Comparison of ENCODE assay signal across 18 cellular contexts in the genomic region with DNA sequence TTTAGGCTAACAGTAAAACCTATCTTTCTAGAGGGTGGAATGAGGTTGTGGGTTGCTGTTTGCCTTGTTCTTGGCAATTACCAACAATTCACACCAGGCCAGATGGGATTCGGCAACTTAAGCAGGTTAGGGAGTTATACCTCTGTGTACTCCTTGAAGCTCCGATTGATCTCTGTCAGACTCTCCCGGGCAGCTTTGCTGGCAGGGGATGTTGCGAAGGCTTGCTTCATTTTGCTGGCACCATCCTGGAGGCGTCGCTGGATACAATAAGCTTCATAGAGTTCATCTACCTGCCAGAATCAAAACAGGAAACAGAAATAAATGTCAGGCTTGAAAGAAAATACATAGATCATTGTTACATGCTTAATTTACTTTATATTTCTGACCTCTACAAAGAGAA.
DNase-seq lines count a peak whose midpoint lies in the region; ATAC-seq and TF ChIP-seq lines count a peak whose summit lies in the region.
"Had no signal": no experiment of that assay in that cellular context is flagged by ENCODE, and none has a peak within 500 bp of the region (broad histone marks: within the 10 kb centered on the region; RNA-seq: fewer than 3 reads in every experiment).

No MANE protein-coding gene starts in this region.

- no peaks in the 10 kb centered on the region for H3K9me3 ChIP-seq in DOHH2 (ENCODE audit: control insufficient read depth, insufficient read depth, low read length)
- H3K9me3 ChIP-seq in WERI-Rb-1 (ENCODE audit: severe bottlenecking) = peaks cover 2% of the 10 kb centered on the region
- H3K9me3 ChIP-seq in trophoblast cell (ENCODE audit: insufficient read depth, low read depth, low read length) = no peaks in the 10 kb centered on the region

- peaks cover 53% of the 10 kb centered on the region for H3K4me1 Mint-ChIP-seq in T-helper 1 cell treated with Interleukin-12 subunit alpha and Interleukin-12 subunit beta and Interleukin-4 antibody, amounts not matched to agents 30 μg/mL and 1 μg/mL, for 36 hours (ENCODE audit: low read depth)
- H3K4me1 Mint-ChIP-seq in naive thymus-derived CD8-positive, alpha-beta T cell = peaks cover 34 to 93% (median 80%) of the 10 kb centered on the region in 4 donors

- no CpG with 5 or more reads among the region's 6 CpGs for WGBS in trophoblast cell (ENCODE audit: extremely low coverage, insufficient coverage, insufficient read length)

- no peak overlapping the region for H3K4me3 Mint-ChIP-seq in T-helper 1 cell treated with Interleukin-12 subunit alpha and Interleukin-12 subunit beta and Interleukin-4 antibody, amounts not matched to agents 30 μg/mL and 1 μg/mL, for 36 hours
- peak overlapping the region in 9 of 10 donors; percentile 29 to 75 (median 46) for H3K4me3 Mint-ChIP-seq in naive thymus-derived CD8-positive, alpha-beta T cell

- H3K36me3 ChIP-seq in DOHH2 (ENCODE audit: control insufficient read depth, low read length) = peaks cover 92% of the 10 kb centered on the region
- no peaks in the 10 kb centered on the region for H3K36me3 ChIP-seq in WERI-Rb-1
- H3K36me3 ChIP-seq in trophoblast cell (ENCODE audit: control insufficient read depth in 1 of 2, insufficient read depth in 2 of 2, low read length in 2 of 2) = peaks cover 7 to 27% of the 10 kb centered on the region in 2 experiments

- peak overlapping the region; percentile 57 for H3K27ac Mint-ChIP-seq in T-helper 1 cell treated with Interleukin-12 subunit alpha and Interleukin-12 subunit beta and Interleukin-4 antibody, amounts not matched to agents 30 μg/mL and 1 μg/mL, for 36 hours
- H3K27ac Mint-ChIP-seq in naive thymus-derived CD8-positive, alpha-beta T cell = peak overlapping the region; percentile 91 to 98 (median 93)

- H3K4me1 ChIP-seq in DOHH2 (ENCODE audit: control insufficient read depth, low read length) (peaks cover 95% of the 10 kb centered on the region), trophoblast cell (ENCODE audit: control insufficient read depth in 1 of 2, insufficient read depth in 2 of 2, low read length in 2 of 2) (peaks cover 0 to 3% of the 10 kb centered on the region in 2 experiments)
- H3K4me1 ChIP-seq: parathyroid adenoma had no signal

- H3K4me3 ChIP-seq in DOHH2 (ENCODE audit: low read length) (peak overlapping the region; percentile 37), WERI-Rb-1 (ENCODE audit: low read depth, low read length) (no peak overlapping the region), trophoblast cell (ENCODE audit: low read depth, low read length) (no peak overlapping the region)

- peak overlapping the region; percentile 87 for H3K4me2 ChIP-seq in DOHH2 (ENCODE audit: low read length)
- H3K4me2 ChIP-seq in trophoblast cell (ENCODE audit: low read length) = no peak overlapping the region

- no peak overlapping the region for H4K8ac ChIP-seq in trophoblast cell (ENCODE audit: low read depth, low read length)

- no peaks in the 10 kb centered on the region for H3K9me2 ChIP-seq in DOHH2 (replicated peaks; ENCODE audit: control insufficient read depth, low read length)

- no peak overlapping the region for H2BK5ac ChIP-seq in trophoblast cell (ENCODE audit: low read depth, low read length, poor library complexity)

- no peak overlapping the region for H3K23ac ChIP-seq in trophoblast cell (ENCODE audit: low read length)

- H4K20me1 ChIP-seq in DOHH2 (ENCODE audit: control insufficient read depth, insufficient read depth, low read depth, low read length) = no peaks in the 10 kb centered on the region

- no peak for ATAC-seq in naive thymus-derived CD8-positive, alpha-beta T cell
- no peak for ATAC-seq in GM21529 (IDR thresholded peaks at IDR 0.05; ENCODE audit: unreplicated experiment)
- no peak for ATAC-seq in HG02588 (IDR thresholded peaks at IDR 0.05; ENCODE audit: unreplicated experiment)
- ATAC-seq: left cardiac atrium, PC-3 had no signal

- H3K79me2 ChIP-seq in DOHH2 (ENCODE audit: control insufficient read depth, low read length) = peaks cover 21% of the 10 kb centered on the region
- no peaks in the 10 kb centered on the region for H3K79me2 ChIP-seq in trophoblast cell (ENCODE audit: control insufficient read depth, insufficient read depth, low read length, poor library complexity)
- H3K79me2 ChIP-seq: parathyroid adenoma had no signal

- no peak overlapping the region for H4K91ac ChIP-seq in trophoblast cell (ENCODE audit: low read depth, low read length)

- H3F3A ChIP-seq in DOHH2 (ENCODE audit: control insufficient read depth, insufficient read depth) = peaks cover 67% of the 10 kb centered on the region

- H3K14ac ChIP-seq in trophoblast cell (ENCODE audit: low read length) = no peak overlapping the region

- H3K4ac ChIP-seq in trophoblast cell (ENCODE audit: low read depth, low read length) = no peak overlapping the region

- no peaks in the 10 kb centered on the region for H3K9me3 Mint-ChIP-seq in T-helper 1 cell treated with Interleukin-12 subunit alpha and Interleukin-12 subunit beta and Interleukin-4 antibody, amounts not matched to agents 30 μg/mL and 1 μg/mL, for 36 hours
- H3K9me3 Mint-ChIP-seq in naive thymus-derived CD8-positive, alpha-beta T cell = peaks cover 0 to 3% (median 0%) of the 10 kb centered on the region in 9 donors

- H2AFZ ChIP-seq in trophoblast cell (ENCODE audit: insufficient read depth, low read length, poor library complexity) = no peak overlapping the region
- H2AFZ ChIP-seq: parathyroid adenoma had no signal

- H3K36me3 Mint-ChIP-seq in T-helper 1 cell treated with Interleukin-12 subunit alpha and Interleukin-12 subunit beta and Interleukin-4 antibody, amounts not matched to agents 30 μg/mL and 1 μg/mL, for 36 hours (ENCODE audit: low read depth) = peaks cover 64% of the 10 kb centered on the region
- peaks cover 12 to 94% (median 49%) of the 10 kb centered on the region in 3 donors for H3K36me3 Mint-ChIP-seq in naive thymus-derived CD8-positive, alpha-beta T cell

- POLR2A ChIA-PET in naive thymus-derived CD8-positive, alpha-beta T cell (lab: Charles Lee) = interaction anchor here (0.7 to 1.6 kb wide), 5 partner anchors 24 to 122 kb away, joined by 3 to 9 read pairs (median 3); no protein-coding TSS in a partner anchor

- H3K27me3 ChIP-seq in DOHH2 (ENCODE audit: control insufficient read depth, low read length) (no peaks in the 10 kb centered on the region), WERI-Rb-1 (ENCODE audit: insufficient read depth, low read depth, severe bottlenecking) (no peaks in the 10 kb centered on the region), trophoblast cell (ENCODE audit: insufficient read depth, low read length) (no peaks in the 10 kb centered on the region)

- no peak overlapping the region for H3K9ac ChIP-seq in trophoblast cell (ENCODE audit: low read length)
- H3K9ac ChIP-seq: parathyroid adenoma had no signal

- DNase-seq in T-helper 1 cell = no peak
- peak; percentile 50 for DNase-seq in WERI-Rb-1
- no peak for DNase-seq in naive thymus-derived CD8-positive, alpha-beta T cell
- DNase-seq in trophoblast cell = no peak
- DNase-seq: activated CD8-positive, alpha-beta memory T cell treated with anti-CD3 and anti-CD28 coated beads, Interleukin-2, amount 50 U/mL, for 4 hours; amygdala; cerebellar nuclear complex; GF-D8; left cardiac atrium; NCI-H1092; NCI-H345; PC-3; small intestine had no signal

- H3K79me1 ChIP-seq in trophoblast cell (ENCODE audit: low read length) = no peaks in the 10 kb centered on the region

- no peak overlapping the region for H2BK12ac ChIP-seq in trophoblast cell (ENCODE audit: low read length)

- no peak overlapping the region for H2AK5ac ChIP-seq in trophoblast cell (ENCODE audit: low read length)

- no peak overlapping the region for H3K18ac ChIP-seq in trophoblast cell (ENCODE audit: low read length)

- no peak overlapping the region for H4K12ac ChIP-seq in trophoblast cell (ENCODE audit: low read depth, low read length)

- TF ChIP-seq CTCF in DOHH2 (IDR thresholded peaks at IDR 0.05; ENCODE audit: low read depth, low read length, poor library complexity, severe bottlenecking) (no peak), WERI-Rb-1 (IDR thresholded peaks at IDR 0.05; ENCODE audit: low read depth, low read length) (no peak)

- H3K27me3 Mint-ChIP-seq in T-helper 1 cell treated with Interleukin-12 subunit alpha and Interleukin-12 subunit beta and Interleukin-4 antibody, amounts not matched to agents 30 μg/mL and 1 μg/mL, for 36 hours (ENCODE audit: low read depth) = no peaks in the 10 kb centered on the region
- H3K27me3 Mint-ChIP-seq in naive thymus-derived CD8-positive, alpha-beta T cell = no peaks in the 10 kb centered on the region

- no peak overlapping the region for H2BK120ac ChIP-seq in trophoblast cell (ENCODE audit: insufficient read depth, low read length, poor library complexity)

- H3K27ac ChIP-seq in DOHH2 (ENCODE audit: low read depth, low read length) (peak overlapping the region; percentile 96), WERI-Rb-1 (peak overlapping the region; percentile 32; the same call in 1 of the 2 replicates), trophoblast cell (ENCODE audit: low read depth, low read length) (no peak overlapping the region)
- H3K27ac ChIP-seq: parathyroid adenoma had no signal
